In genomic region chr15:94586099-94586498, GRCh38 we compare ENCODE assay signal across 15 cellular contexts.
DNase-seq lines count a peak whose midpoint lies in the region; ATAC-seq lines count a peak whose summit lies in the region.
"Had no signal": no experiment of that assay in that cellular context is flagged by ENCODE, and none has a peak within 500 bp of the region (broad histone marks: within the 10 kb centered on the region; RNA-seq: fewer than 3 reads in every experiment).

No MANE protein-coding gene starts in this region.

- H3K4me1 Mint-ChIP-seq in activated CD4-positive, alpha-beta memory T cell treated with anti-CD3 and anti-CD28 coated beads for 36 hours (ENCODE audit: low read depth), result peaks cover 31% of the 10 kb centered on the region

- H3K9me3 ChIP-seq in MG63, result no peaks in the 10 kb centered on the region
- H3K9me3 ChIP-seq: mucosa of descending colon had no signal

- intact Hi-C loops in activated CD4-positive, alpha-beta memory T cell treated with anti-CD3 and anti-CD28 coated beads for 36 hours (cut with micrococcal nuclease), result loop anchor here (10.0 kb wide), 3 partner anchors 281 to 1759 kb away; no protein-coding TSS in a partner anchor

- peaks cover 63% of the 10 kb centered on the region for H3K27me3 Mint-ChIP-seq in activated CD4-positive, alpha-beta memory T cell treated with anti-CD3 and anti-CD28 coated beads for 36 hours

- ATAC-seq in GM18867 (IDR thresholded peaks at IDR 0.05; ENCODE audit: unreplicated experiment), result peak; percentile 63
- peak; percentile 66 for ATAC-seq in GM21390 (IDR thresholded peaks at IDR 0.05; ENCODE audit: unreplicated experiment)
- ATAC-seq in HG02973 (IDR thresholded peaks at IDR 0.05; ENCODE audit: unreplicated experiment), result peak; percentile 74
- peak; percentile 56 for ATAC-seq in HG03575 (IDR thresholded peaks at IDR 0.05; ENCODE audit: extremely low read depth, insufficient number of reproducible peaks, low FRiP score, unreplicated experiment)
- ATAC-seq: mucosa of descending colon had no signal

- POLR2A ChIA-PET in activated CD4-positive, alpha-beta memory T cell treated with anti-CD3 and anti-CD28 coated beads for 36 hours (lab: Charles Lee), result no interaction called here

- CTCF ChIA-PET in activated CD4-positive, alpha-beta memory T cell treated with anti-CD3 and anti-CD28 coated beads for 36 hours (lab: Charles Lee), result no interaction called here

- H3K36me3 Mint-ChIP-seq in activated CD4-positive, alpha-beta memory T cell treated with anti-CD3 and anti-CD28 coated beads for 36 hours, result no peaks in the 10 kb centered on the region
- H3K36me3 Mint-ChIP-seq: activated naive CD4-positive, alpha-beta T cell treated with anti-CD3 and anti-CD28 coated beads, Interleukin-2, amount 10 ng/mL, durations not matched to agents 7 days and 5 days had no signal

- H3K36me3 ChIP-seq in MG63, result no peaks in the 10 kb centered on the region

- no peaks in the 10 kb centered on the region for H3K9me3 Mint-ChIP-seq in activated CD4-positive, alpha-beta memory T cell treated with anti-CD3 and anti-CD28 coated beads for 36 hours
- H3K9me3 Mint-ChIP-seq: activated naive CD4-positive, alpha-beta T cell treated with anti-CD3 and anti-CD28 coated beads, Interleukin-2, amount 10 ng/mL, durations not matched to agents 7 days and 5 days had no signal

- H3K27me3 ChIP-seq in MG63, result no peaks in the 10 kb centered on the region

- H3K27ac Mint-ChIP-seq in activated CD4-positive, alpha-beta memory T cell treated with anti-CD3 and anti-CD28 coated beads for 36 hours, result no peak overlapping the region
- H3K27ac Mint-ChIP-seq: activated naive CD4-positive, alpha-beta T cell treated with anti-CD3 and anti-CD28 coated beads, Interleukin-2, amount 10 ng/mL, durations not matched to agents 7 days and 5 days had no signal

- no peak overlapping the region for H3K4me3 ChIP-seq in MG63
- H3K4me3 ChIP-seq: mucosa of descending colon had no signal

- no peak for DNase-seq in MG63
- no peak for DNase-seq in activated CD4-positive, alpha-beta memory T cell treated with anti-CD3 and anti-CD28 coated beads for 36 hours
- no peak for DNase-seq in mucosa of gallbladder (ENCODE audit: low spot score)
- no peak for DNase-seq in foreskin melanocyte
- DNase-seq: activated naive CD4-positive, alpha-beta T cell treated with anti-CD3 and anti-CD28 coated beads, Interleukin-2, amount 10 ng/mL, durations not matched to agents 7 days and 5 days; cerebellar nuclear complex; GDM1; IMR-90; mucosa of descending colon; NCI-H1694 had no signal

- no peak overlapping the region for H3K4me3 Mint-ChIP-seq in activated CD4-positive, alpha-beta memory T cell treated with anti-CD3 and anti-CD28 coated beads for 36 hours
- H3K4me3 Mint-ChIP-seq: activated CD4-positive, alpha-beta T cell treated with anti-CD3 and anti-CD28 coated beads for 36 hours; activated naive CD4-positive, alpha-beta T cell treated with anti-CD3 and anti-CD28 coated beads, Interleukin-2, amount 10 ng/mL, durations not matched to agents 7 days and 5 days had no signal
